In the genomic region with DNA sequence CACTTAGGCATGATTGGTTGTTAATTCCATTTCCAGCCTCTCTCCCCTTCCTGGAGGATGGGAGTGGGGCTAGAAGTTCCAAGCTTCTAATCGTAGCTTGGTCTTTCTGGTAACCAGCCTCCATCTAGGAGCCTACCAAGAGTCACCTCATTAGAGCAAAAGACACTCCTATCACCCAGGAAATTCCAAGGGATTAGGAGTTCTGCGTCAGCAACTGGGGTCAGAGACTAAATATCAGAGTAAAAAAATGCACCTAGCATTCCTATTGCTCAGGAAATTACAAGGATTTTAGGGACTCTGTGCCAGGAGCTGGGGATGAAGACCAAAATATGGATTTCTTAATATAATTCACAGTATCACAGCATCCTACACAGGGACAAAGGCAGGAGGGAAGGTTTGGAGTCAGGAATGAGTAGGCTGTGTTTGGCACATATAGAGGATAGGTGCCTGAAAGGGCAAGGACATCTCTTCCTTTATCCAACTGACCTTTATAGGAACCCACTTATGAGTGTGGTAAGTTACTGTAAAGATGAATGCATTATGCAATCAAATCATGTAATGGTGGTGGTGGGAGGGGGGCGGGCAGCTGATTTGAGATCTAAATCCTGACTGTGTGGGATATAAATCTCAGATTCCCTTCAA, we compare ENCODE assay signal across 19 cellular contexts. TPM values are rescaled to one million over a fixed set of nuclear protein-coding genes. Genes with fewer than 3 reads are reported as not detected.
A peak's percentile ranks its signal among the peaks of the same experiment; 100 is the strongest.
DNase-seq lines count a peak whose midpoint lies in the region; ATAC-seq and TF ChIP-seq lines count a peak whose summit lies in the region.
"Had no signal": no experiment of that assay in that cellular context is flagged by ENCODE, and none has a peak within 500 bp of the region (broad histone marks: within the 10 kb centered on the region; RNA-seq: fewer than 3 reads in every experiment).

No MANE protein-coding gene starts in this region.

- DNase-seq in ELR (ENCODE audit: low read depth) = peak; percentile 63
- peak; percentile 96 for DNase-seq in NCI-H226
- no peak for DNase-seq in endothelial cell (ENCODE audit: low spot score)
- no peak for DNase-seq in upper lobe of left lung
- no peak for DNase-seq in GM19238 (ENCODE audit: insufficient read length, low spot score)
- no peak for DNase-seq in T-helper 9 cell
- DNase-seq: activated CD4-positive, CD25-positive, alpha-beta regulatory T cell; activated gamma-delta T cell; anterior cingulate cortex; C1 segment of cervical spinal cord; DMS79; NCI-H187; NCI-H446 treated with DMSO at 0.1 percent for 48 hours; SHP77; sigmoid colon had no signal

- TF ChIP-seq CTCF in endothelial cell (IDR thresholded peaks at IDR 0.05; ENCODE audit: unreplicated experiment) (no peak), upper lobe of left lung (IDR thresholded peaks at IDR 0.05) (no peak)

- H3K36me3 Mint-ChIP-seq in endothelial cell (ENCODE audit: low read depth, unreplicated experiment) = peaks cover 43% of the 10 kb centered on the region

- 79 to 85% methylated on average over 3 of the region's 3 CpGs for WGBS in upper lobe of left lung, 2 donors

- no peaks in the 10 kb centered on the region for H3K27me3 ChIP-seq in upper lobe of left lung
- H3K27me3 ChIP-seq: sigmoid colon had no signal

- H3K36me3 ChIP-seq in upper lobe of left lung = no peaks in the 10 kb centered on the region
- H3K36me3 ChIP-seq: sigmoid colon, thoracic aorta had no signal

- H3K27me3 Mint-ChIP-seq in endothelial cell (ENCODE audit: unreplicated experiment) = no peaks in the 10 kb centered on the region

- no peaks in the 10 kb centered on the region for H3K9me3 ChIP-seq in upper lobe of left lung
- H3K9me3 ChIP-seq: sigmoid colon, thoracic aorta had no signal

- H3K4me1 ChIP-seq in upper lobe of left lung = peaks cover 0 to 13% (median 5%) of the 10 kb centered on the region in 4 donors

- H3K27ac ChIP-seq in upper lobe of left lung = peak overlapping the region in 3 of 4 donors; percentile 28 to 36 (median 32)
- H3K27ac ChIP-seq: sigmoid colon had no signal

- no peak for TF ChIP-seq EP300 in upper lobe of left lung (IDR thresholded peaks at IDR 0.05)

- ATAC-seq in upper lobe of left lung (ENCODE audit: low FRiP score in 2 of 2) (no peak), HG03442 (IDR thresholded peaks at IDR 0.05; ENCODE audit: unreplicated experiment) (no peak)
- ATAC-seq: HCT116 had no signal

- peak overlapping the region; percentile 15 for H3K27ac Mint-ChIP-seq in endothelial cell (ENCODE audit: unreplicated experiment)

- H3K9me3 Mint-ChIP-seq in endothelial cell (ENCODE audit: unreplicated experiment) = no peaks in the 10 kb centered on the region

- TF ChIP-seq POLR2A in upper lobe of left lung (IDR thresholded peaks at IDR 0.05) = no peak

- peaks cover 18% of the 10 kb centered on the region for H3K4me1 Mint-ChIP-seq in endothelial cell (ENCODE audit: unreplicated experiment)

- no peak overlapping the region for H3K4me3 Mint-ChIP-seq in endothelial cell (ENCODE audit: unreplicated experiment)

- H3K4me3 ChIP-seq in upper lobe of left lung = no peak overlapping the region
- H3K4me3 ChIP-seq: sigmoid colon, thoracic aorta had no signal

RNA-seq across cellular contexts. Expression of gene LIMCH1, which starts 30.5 kb away (rescaled TPM):
- total RNA-seq in endothelial cell (ENCODE audit: unreplicated experiment) (257 TPM), upper lobe of left lung (100 to 1,000 TPM; 231 to 598 (median 331) TPM)
- total RNA-seq: T-helper 2 cell treated with Interferon-gamma antibody and Interleukin-4, amounts not matched to agents 100 ng/mL and 5 ng/mL, for 36 hours had no signal

Comparison
In these comparisons a context has a peak if more than half of its experiments do, and no peak if none do; other contexts are left out.
1. DNase-seq: peak in ELR (single experiment) and NCI-H226 (single experiment); none in endothelial cell (single experiment), upper lobe of left lung (0 of 2), GM19238 (single experiment) and T-helper 9 cell (single experiment).